ENCODE assay signal across 30 cellular contexts in genomic region chr6:165843568-165844113, GRCh38.
"Had no signal": no experiment of that assay in that cellular context is flagged by ENCODE, and none has a peak within 500 bp of the region (broad histone marks: within the 10 kb centered on the region; RNA-seq: fewer than 3 reads in every experiment).

No MANE protein-coding gene starts in this region.

- H3K4me1 Mint-ChIP-seq: activated B cell treated with CpG ODN at 0.5 μM for 24 hours; activated T-helper 17 cell treated with anti-CD3 and anti-CD28 coated beads, Interleukin-2, amount 50 U/mL, for 72 hours; T-helper 17 cell had no signal

- H3K9me3 ChIP-seq: body of pancreas, heart left ventricle had no signal

- DNase-seq: activated B cell treated with CpG ODN at 0.5 μM for 24 hours; activated CD4-positive, alpha-beta T cell treated with anti-CD3 and anti-CD28 coated beads for 48 hours; activated CD4-positive, alpha-beta T cell treated with anti-CD3 and anti-CD28 coated beads, Interleukin-2, amount 50 U/mL, for 1 hour; activated CD4-positive, alpha-beta T cell treated with anti-CD3 and anti-CD28 coated beads, Interleukin-2, amount 50 U/mL, for 48 hours; activated CD8-positive, alpha-beta memory T cell treated with anti-CD3 and anti-CD28 coated beads for 24 hours; activated CD8-positive, alpha-beta T cell treated with anti-CD3 and anti-CD28 coated beads for 36 hours; activated effector memory CD4-positive, alpha-beta T cell treated with Interleukin-2 at 50 U/mL for 16 hours; activated gamma-delta T cell treated with Interleukin-2 at 50 U/mL for 16 hours; activated naive CD4-positive, alpha-beta T cell treated with anti-CD3 and anti-CD28 coated beads, Interleukin-2, amount 50 U/mL, for 16 hours; activated naive CD4-positive, alpha-beta T cell treated with Interleukin-2 at 50 U/mL for 16 hours; activated T-cell treated with anti-CD3 and anti-CD28 coated beads, Interleukin-2, amount 50 U/mL, for 4 hours; amniotic stem cell; anterior cingulate cortex; body of pancreas; cortex of kidney; dermis blood vessel endothelial cell; effector CD4-positive, alpha-beta T cell; effector memory CD8-positive, alpha-beta T cell; foreskin fibroblast; glutamatergic neuron; T-helper 1 cell; T-helper 17 cell; T1000; WERI-Rb-1 had no signal

- H3K36me3 ChIP-seq: heart left ventricle, WERI-Rb-1 had no signal

- H3K4me3 Mint-ChIP-seq: activated B cell treated with CpG ODN at 0.5 μM for 24 hours; activated CD8-positive, alpha-beta T cell treated with anti-CD3 and anti-CD28 coated beads for 36 hours; activated naive CD8-positive, alpha-beta T cell; activated T-cell treated with anti-CD3 and anti-CD28 coated beads, Interleukin-2, amount 50 U/mL, for 4 hours; activated T-helper 17 cell treated with anti-CD3 and anti-CD28 coated beads, Interleukin-2, amount 50 U/mL, for 72 hours; effector memory CD8-positive, alpha-beta T cell; T-helper 17 cell; T-helper 2 cell treated with Interferon-gamma antibody and Interleukin-4, amounts not matched to agents 5 μg/mL and 100 μg/mL, for 36 hours had no signal

- H3K4me3 ChIP-seq: body of pancreas, heart left ventricle had no signal

- H3K36me3 Mint-ChIP-seq: activated naive CD8-positive, alpha-beta T cell had no signal

- H3K27ac Mint-ChIP-seq: activated B cell treated with CpG ODN at 0.5 μM for 24 hours; activated CD8-positive, alpha-beta T cell treated with anti-CD3 and anti-CD28 coated beads for 36 hours; activated naive CD8-positive, alpha-beta T cell; activated T-helper 17 cell treated with anti-CD3 and anti-CD28 coated beads, Interleukin-2, amount 50 U/mL, for 72 hours; effector memory CD8-positive, alpha-beta T cell; T-helper 17 cell; T-helper 2 cell treated with Interferon-gamma antibody and Interleukin-4, amounts not matched to agents 5 μg/mL and 100 μg/mL, for 36 hours had no signal

- H3K27ac ChIP-seq: body of pancreas, epithelial cell of prostate, heart left ventricle, WERI-Rb-1 had no signal

- ATAC-seq: activated CD4-positive, CD25-positive, alpha-beta regulatory T cell treated with anti-CD3 and anti-CD28 coated beads, Interleukin-2, amount 50 U/mL, for 24 hours; activated CD8-positive, alpha-beta T cell treated with anti-CD3 and anti-CD28 coated beads for 36 hours; activated T-cell treated with anti-CD3 and anti-CD28 coated beads, Interleukin-2, amount 50 U/mL, for 4 hours; activated T-helper 17 cell treated with anti-CD3 and anti-CD28 coated beads, Interleukin-2, amount 50 U/mL, for 72 hours; body of pancreas; effector memory CD8-positive, alpha-beta T cell; T-helper 17 cell had no signal

- H3K9me3 Mint-ChIP-seq: activated CD8-positive, alpha-beta T cell treated with anti-CD3 and anti-CD28 coated beads for 36 hours; activated T-cell treated with anti-CD3 and anti-CD28 coated beads, Interleukin-2, amount 50 U/mL, for 4 hours; activated T-helper 17 cell treated with anti-CD3 and anti-CD28 coated beads, Interleukin-2, amount 50 U/mL, for 72 hours; T-helper 2 cell treated with Interferon-gamma antibody and Interleukin-4, amounts not matched to agents 5 μg/mL and 100 μg/mL, for 36 hours had no signal
